Comparison of ENCODE assay signal across 8 cellular contexts in genomic region chr17:57121308-57122042, GRCh38. TPM values are rescaled to one million over a fixed set of nuclear protein-coding genes. Genes with fewer than 3 reads are reported as not detected.
DNase-seq lines count a peak whose midpoint lies in the region; ATAC-seq and TF ChIP-seq lines count a peak whose summit lies in the region.

No MANE protein-coding gene starts in this region.

- in situ Hi-C loops in GM13976 (cut with MboI; ENCODE audit: low sequenced_read_pairs, unreplicated experiment): loop anchor here (10.0 kb wide), 1 partner anchor 623 kb away; the partner anchor contains the start of gene CCDC182

- H3K4me3 ChIP-seq in SU-DHL-6 (ENCODE audit: insufficient read depth, low read length, poor library complexity, severe bottlenecking) (no peak overlapping the region), heart left ventricle (no peak overlapping the region), thoracic aorta (no peak overlapping the region)

- ATAC-seq in heart left ventricle: peak; percentile 19 to 57 (median 47)
- no peak for ATAC-seq in thoracic aorta (ENCODE audit: insufficient number of reproducible peaks, low FRiP score, low read depth)
- ATAC-seq in GM19395 (IDR thresholded peaks at IDR 0.05; ENCODE audit: unreplicated experiment): no peak

- H3K9me3 ChIP-seq in SU-DHL-6 (ENCODE audit: insufficient read depth, low read length) (no peaks in the 10 kb centered on the region), heart left ventricle (no peaks in the 10 kb centered on the region), thoracic aorta (no peaks in the 10 kb centered on the region)

- DNase-seq in AG08396 (ENCODE audit: low spot score) (peak; percentile 71), GM13976 (ENCODE audit: low spot score) (peak; percentile 44), heart left ventricle (peak in 1 of 5 donors; percentile 41), thoracic aorta (ENCODE audit: low spot score) (no peak), activated gamma-delta T cell (lab: John Stamatoyannopoulos, UW) (no peak)
- no peak for DNase-seq in activated naive CD4-positive, alpha-beta T cell treated with Interleukin-2 at 50 U/mL for 16 hours

- no peak overlapping the region for H2AFZ ChIP-seq in SU-DHL-6 (ENCODE audit: low read depth, low read length, severe bottlenecking)

- H3K4me2 ChIP-seq in SU-DHL-6 (ENCODE audit: low read depth, low read length, poor library complexity, severe bottlenecking): no peak overlapping the region

- H3K27me3 ChIP-seq in SU-DHL-6 (ENCODE audit: low read length) (no peaks in the 10 kb centered on the region), heart left ventricle (no peaks in the 10 kb centered on the region), thoracic aorta (replicated peaks; ENCODE audit: insufficient read depth) (no peaks in the 10 kb centered on the region)

- WGBS in heart left ventricle, 4 donors: 44 to 53% (median 48%) methylated on average over 12 of the region's 12 CpGs

- H3K36me3 ChIP-seq in SU-DHL-6 (ENCODE audit: low read length): peaks cover 2% of the 10 kb centered on the region; the same call in 1 of the 2 replicates
- peaks cover 7 to 92% (median 69%) of the 10 kb centered on the region in 9 donors for H3K36me3 ChIP-seq in heart left ventricle
- peaks cover 88% of the 10 kb centered on the region for H3K36me3 ChIP-seq in thoracic aorta

- no peaks in the 10 kb centered on the region for H3K9me2 ChIP-seq in SU-DHL-6 (replicated peaks; ENCODE audit: insufficient read depth, low read length)

- intact Hi-C loops in heart left ventricle (cut with DNase I): loop anchor here in 8 of 10 donors (10.0 kb wide), 6 partner anchors 543 to 993 kb away; partner anchors contain the start of gene SRSF1 (in 1 of the 8)

- no peaks in the 10 kb centered on the region for H3K79me2 ChIP-seq in SU-DHL-6 (ENCODE audit: insufficient read depth, low read length)

- TF ChIP-seq POLR2A in heart left ventricle (IDR thresholded peaks at IDR 0.05): no peak

- no peaks in the 10 kb centered on the region for H4K20me1 ChIP-seq in SU-DHL-6 (ENCODE audit: low read depth, low read length)

- H3K27ac ChIP-seq in SU-DHL-6 (ENCODE audit: low read depth, low read length): no peak overlapping the region
- peak overlapping the region in 2 of 12 donors; percentile 14 to 41 for H3K27ac ChIP-seq in heart left ventricle
- H3K27ac ChIP-seq in thoracic aorta: no peak overlapping the region

- no peak overlapping the region for H3K9ac ChIP-seq in SU-DHL-6 (ENCODE audit: low read length)

- H3F3A ChIP-seq in SU-DHL-6 (ENCODE audit: insufficient read depth): no peaks in the 10 kb centered on the region

- peak; percentile 7 for TF ChIP-seq CTCF in GM13976 (IDR thresholded peaks at IDR 0.05; ENCODE audit: borderline replicate concordance, control extremely low read depth, extremely low read depth, insufficient read depth, missing control alignments)
- peak; percentile 14 for TF ChIP-seq CTCF in SU-DHL-6 (IDR thresholded peaks at IDR 0.05; ENCODE audit: insufficient read depth, low read length, poor library complexity, severe bottlenecking)
- peak in 11 of 12 donors; percentile 12 to 61 (median 45) for TF ChIP-seq CTCF in heart left ventricle (IDR thresholded peaks at IDR 0.05)
- TF ChIP-seq CTCF in thoracic aorta (IDR thresholded peaks at IDR 0.05): peak; percentile 39

- H3K4me1 ChIP-seq in heart left ventricle (peaks cover 0 to 18% (median 0%) of the 10 kb centered on the region in 12 donors), thoracic aorta (ENCODE audit: control insufficient read depth in 1 of 2, low read depth in 2 of 2) (peaks cover 0 to 11% of the 10 kb centered on the region in 2 donors)

RNA-seq across cellular contexts. Expression of gene AKAP1, which starts 36.4 kb away (rescaled TPM):
- 100 to 1,000 TPM in 8 of 9 donors, 10 to 100 TPM in 1; 77.4 to 240 (median 133) TPM for total RNA-seq in heart left ventricle
- polyA plus RNA-seq in heart left ventricle: 10 to 100 TPM; 55.8 to 63.4 TPM
- total RNA-seq in thoracic aorta: 100 to 1,000 TPM in 1 of 2 donors, 10 to 100 TPM in 1; 96.9 to 132 TPM

Comparison
In these comparisons a context has a peak if more than half of its experiments do, and no peak if none do; other contexts are left out.
1. DNase-seq: peak in AG08396 (single experiment) and GM13976 (single experiment); none in thoracic aorta (single experiment), activated gamma-delta T cell (single experiment) and activated naive CD4-positive, alpha-beta T cell treated with Interleukin-2 at 50 U/mL for 16 hours (single experiment).
2. ATAC-seq: peak in heart left ventricle (4 of 4); none in thoracic aorta (single experiment) and GM19395 (single experiment).
3. Peak in every context shown above with its lines, with median percentiles within 50 percentile points of each other: CTCF ChIP-seq.